Comparison of ENCODE assay signal across 8 cellular contexts in genomic region chr1:56577859-56578663, GRCh38. TPM values are rescaled to one million over a fixed set of nuclear protein-coding genes. Genes with fewer than 3 reads are reported as not detected.
DNase-seq lines count a peak whose midpoint lies in the region; ATAC-seq and TF ChIP-seq lines count a peak whose summit lies in the region.

No MANE protein-coding gene starts in this region.

- no peaks in the 10 kb centered on the region for H3K36me3 Mint-ChIP-seq in activated T-helper 2 cell treated with anti-CD3 and anti-CD28 coated beads, Interferon-gamma antibody, Interleukin-2, Interleukin-4, amounts not matched to agents 10 μg/mL and 5 μg/mL and 100 μg/mL, durations not matched to agents 14 hours and 24 hours and 36 hours (ENCODE audit: low read depth)

- no peaks in the 10 kb centered on the region for H3K4me1 Mint-ChIP-seq in activated T-helper 2 cell treated with anti-CD3 and anti-CD28 coated beads, Interferon-gamma antibody, Interleukin-2, Interleukin-4, amounts not matched to agents 10 μg/mL and 5 μg/mL and 100 μg/mL, durations not matched to agents 14 hours and 24 hours and 36 hours (ENCODE audit: low read depth)

- H3K4me3 ChIP-seq in GM12864 (ENCODE audit: low read depth, low read length) (peak overlapping the region; percentile 58), heart left ventricle (peak overlapping the region; percentile 82 to 99 (median 94))

- 3 to 6% (median 3%) methylated on average over 18 to 40 of the region's 40 CpGs for WGBS in heart left ventricle, 4 donors

- peak; percentile 12 to 39 (median 22) for ATAC-seq in heart left ventricle
- no peak for ATAC-seq in HG02610 (IDR thresholded peaks at IDR 0.05; ENCODE audit: unreplicated experiment)

- peak overlapping the region; percentile 94 to 99 (median 98) for H3K27ac ChIP-seq in heart left ventricle

- intact Hi-C loops in activated T-helper 2 cell treated with anti-CD3 and anti-CD28 coated beads, Interferon-gamma antibody, Interleukin-2, Interleukin-4, amounts not matched to agents 10 μg/mL and 5 μg/mL and 100 μg/mL, durations not matched to agents 14 hours and 24 hours and 36 hours (cut with micrococcal nuclease): no loop called here
- intact Hi-C loops in heart left ventricle (cut with DNase I): loop anchor here (2.0 to 10.0 kb wide), 34 partner anchors 41 to 1201 kb away; no protein-coding TSS in a partner anchor
- intact Hi-C loops in posterior vena cava (cut with DNase I): no loop called here

- H3K9me3 ChIP-seq in heart left ventricle: no peaks in the 10 kb centered on the region

- no peak for TF ChIP-seq POLR2A in heart left ventricle (IDR thresholded peaks at IDR 0.05)

- peaks cover 0 to 42% (median 21%) of the 10 kb centered on the region in 12 donors for H3K4me1 ChIP-seq in heart left ventricle

- peaks cover 48% of the 10 kb centered on the region for H3K27me3 Mint-ChIP-seq in activated T-helper 2 cell treated with anti-CD3 and anti-CD28 coated beads, Interferon-gamma antibody, Interleukin-2, Interleukin-4, amounts not matched to agents 10 μg/mL and 5 μg/mL and 100 μg/mL, durations not matched to agents 14 hours and 24 hours and 36 hours (ENCODE audit: low read depth)

- H3K27ac Mint-ChIP-seq in activated T-helper 2 cell treated with anti-CD3 and anti-CD28 coated beads, Interferon-gamma antibody, Interleukin-2, Interleukin-4, amounts not matched to agents 10 μg/mL and 5 μg/mL and 100 μg/mL, durations not matched to agents 14 hours and 24 hours and 36 hours: no peak overlapping the region

- DNase-seq in ACHN (peak; percentile 30), GM12864 (ENCODE audit: low read depth) (no peak), NCI-H1694 (lab: John Stamatoyannopoulos, UW) (peak; percentile 23), heart left ventricle (peak; percentile 41 to 80 (median 53)), posterior vena cava (ENCODE audit: low spot score) (peak; percentile 88), G401 (ENCODE audit: low spot score) (no peak)
- no peak for DNase-seq in activated T-helper 2 cell treated with anti-CD3 and anti-CD28 coated beads, Interferon-gamma antibody, Interleukin-2, Interleukin-4, amounts not matched to agents 10 μg/mL and 5 μg/mL and 100 μg/mL, durations not matched to agents 14 hours and 24 hours and 36 hours (ENCODE audit: low spot score)

- no peak for TF ChIP-seq CTCF in GM12864 (IDR thresholded peaks at IDR 0.05; ENCODE audit: low read depth, low read length, missing control alignments)
- no peak for TF ChIP-seq CTCF in heart left ventricle (IDR thresholded peaks at IDR 0.05)

- no peaks in the 10 kb centered on the region for H3K27me3 ChIP-seq in heart left ventricle

- no peaks in the 10 kb centered on the region for H3K36me3 ChIP-seq in heart left ventricle

- no peaks in the 10 kb centered on the region for H3K9me3 Mint-ChIP-seq in activated T-helper 2 cell treated with anti-CD3 and anti-CD28 coated beads, Interferon-gamma antibody, Interleukin-2, Interleukin-4, amounts not matched to agents 10 μg/mL and 5 μg/mL and 100 μg/mL, durations not matched to agents 14 hours and 24 hours and 36 hours

- in situ Hi-C loops in ACHN (cut with HindIII; ENCODE audit: low pct_ligation_motif_present, low pct_unique_long_range_greater_than_20kb, low sequenced_read_pairs): no loop called here
- in situ Hi-C loops in G401 (cut with HindIII; ENCODE audit: low sequenced_read_pairs): no loop called here

- peak overlapping the region; percentile 51 for H3K4me3 Mint-ChIP-seq in activated T-helper 2 cell treated with anti-CD3 and anti-CD28 coated beads, Interferon-gamma antibody, Interleukin-2, Interleukin-4, amounts not matched to agents 10 μg/mL and 5 μg/mL and 100 μg/mL, durations not matched to agents 14 hours and 24 hours and 36 hours (ENCODE audit: low read depth)

RNA-seq across cellular contexts. Expression of gene PLPP3, which starts 1.3 kb away (rescaled TPM):
- total RNA-seq in activated T-helper 2 cell treated with anti-CD3 and anti-CD28 coated beads, Interferon-gamma antibody, Interleukin-2, Interleukin-4, amounts not matched to agents 10 μg/mL and 5 μg/mL and 100 μg/mL, durations not matched to agents 14 hours and 24 hours and 36 hours: not detected in 2 replicates
- 100 to 1,000 TPM in 4 of 9 donors, 10 to 100 TPM in 5; 75.8 to 221 (median 97.8) TPM for total RNA-seq in heart left ventricle
- polyA plus RNA-seq in heart left ventricle: 10 to 100 TPM; 17.1 to 89.6 TPM
- 100 to 1,000 TPM; 141 to 173 TPM for total RNA-seq in posterior vena cava
- not detected in 2 replicates for total RNA-seq in G401 (2014; rRNA removed; shearing (Covaris generic))

Comparison
In these comparisons a context has a peak if more than half of its experiments do, and no peak if none do; other contexts are left out.
1. DNase-seq: peak in ACHN (single experiment), NCI-H1694 (single experiment), heart left ventricle (5 of 5) and posterior vena cava (single experiment); none in GM12864 (single experiment), activated T-helper 2 cell treated with anti-CD3 and anti-CD28 coated beads, Interferon-gamma antibody, Interleukin-2, Interleukin-4, amounts not matched to agents 10 μg/mL and 5 μg/mL and 100 μg/mL, durations not matched to agents 14 hours and 24 hours and 36 hours (single experiment) and G401 (single experiment).
2. RNA of gene PLPP3, which starts 1.3 kb away (total RNA-seq): 141 to 173 TPM in posterior vena cava and 75.8 to 221 TPM in heart left ventricle; not detected in activated T-helper 2 cell treated with anti-CD3 and anti-CD28 coated beads, Interferon-gamma antibody, Interleukin-2, Interleukin-4, amounts not matched to agents 10 μg/mL and 5 μg/mL and 100 μg/mL, durations not matched to agents 14 hours and 24 hours and 36 hours and not detected in G401; every median in the first group is over 10 times any median in the second.
3. intact Hi-C loops: an anchor here in heart left ventricle (2.0 to 10.0 kb wide); none called in activated T-helper 2 cell treated with anti-CD3 and anti-CD28 coated beads, Interferon-gamma antibody, Interleukin-2, Interleukin-4, amounts not matched to agents 10 μg/mL and 5 μg/mL and 100 μg/mL, durations not matched to agents 14 hours and 24 hours and 36 hours and posterior vena cava.